12 cellular contexts compared by ENCODE assay signal in the genomic region with DNA sequence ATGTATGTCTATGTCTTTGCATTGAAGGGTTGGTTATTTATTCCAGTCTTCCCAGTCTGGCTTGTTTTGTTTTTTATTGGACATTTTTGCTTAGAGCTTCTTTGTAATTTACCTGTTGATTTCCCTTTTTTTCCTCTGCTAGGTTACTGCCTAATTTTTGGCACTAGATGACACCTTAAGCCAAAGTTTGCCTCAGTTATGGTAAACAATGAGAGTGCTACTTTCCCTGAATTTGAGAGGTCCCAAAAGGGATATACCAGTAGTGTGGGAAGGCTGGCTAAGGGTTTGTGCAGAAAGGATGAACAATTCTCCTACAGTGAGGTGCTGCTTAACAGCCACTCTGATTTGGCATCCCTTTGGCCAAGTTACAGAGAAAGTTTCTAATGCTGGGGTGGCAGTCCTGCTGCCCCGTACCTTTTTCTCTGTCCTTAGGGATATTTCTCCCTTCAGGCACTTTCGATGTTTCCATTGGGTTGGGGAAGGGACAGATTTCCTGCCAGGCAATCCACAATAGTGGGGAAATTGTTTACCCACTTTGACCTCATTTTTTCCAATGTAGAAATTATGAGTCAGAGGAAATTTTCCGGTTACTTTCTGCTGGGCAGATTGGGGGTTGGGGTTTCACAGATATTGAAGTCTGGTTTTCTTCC.
DNase-seq lines count a peak whose midpoint lies in the region; ATAC-seq and TF ChIP-seq lines count a peak whose summit lies in the region.
"Had no signal": no experiment of that assay in that cellular context is flagged by ENCODE, and none has a peak within 500 bp of the region (broad histone marks: within the 10 kb centered on the region; RNA-seq: fewer than 3 reads in every experiment).

No MANE protein-coding gene starts in this region.

- H3K9me3 ChIP-seq in GM23248 (ENCODE audit: low read depth): no peaks in the 10 kb centered on the region
- peaks cover 31% of the 10 kb centered on the region for H3K9me3 ChIP-seq in left ventricle myocardium inferior (replicated peaks)

- no peaks in the 10 kb centered on the region for H3K27me3 ChIP-seq in GM23248 (replicated peaks; ENCODE audit: insufficient read depth)
- no peaks in the 10 kb centered on the region for H3K27me3 ChIP-seq in left ventricle myocardium inferior (ENCODE audit: low read depth)

- no peaks in the 10 kb centered on the region for H3K9me2 ChIP-seq in GM23248 (ENCODE audit: insufficient read depth)

- H3K36me3 ChIP-seq in GM23248 (ENCODE audit: low read depth) (no peaks in the 10 kb centered on the region), left ventricle myocardium inferior (no peaks in the 10 kb centered on the region)

- H3F3A ChIP-seq in GM23248 (ENCODE audit: insufficient read depth): peaks cover 11% of the 10 kb centered on the region; the same call in 1 of the 2 replicates

- no peak for ATAC-seq in HG02759 (IDR thresholded peaks at IDR 0.05; ENCODE audit: unreplicated experiment)

- intact Hi-C loops in left ventricle myocardium inferior (cut with micrococcal nuclease): no loop called here

- in situ Hi-C loops in GM23248 (cut with MboI): no loop called here

- 0 out of 2 replicates have a peak overlapping the region, but pooled peaks have one; percentile 2 for H3K4me3 ChIP-seq in GM23248
- no peak overlapping the region for H3K4me3 ChIP-seq in left ventricle myocardium inferior

- peak overlapping the region; percentile 12; the same call in 1 of the 2 replicates for H3K9ac ChIP-seq in GM23248

- H3K27ac ChIP-seq in GM23248 (peak overlapping the region; percentile 54), left ventricle myocardium inferior (replicated peaks) (no peak overlapping the region)

- peak; percentile 79 for DNase-seq in GM23248
- peak; percentile 90 for DNase-seq in amniotic epithelial cell (ENCODE audit: low read depth)
- peak; percentile 66 for DNase-seq in foreskin melanocyte
- DNase-seq in stromal cell of bone marrow (ENCODE audit: low read depth): peak; percentile 72
- no peak for DNase-seq in NCI-H748 (lab: John Stamatoyannopoulos, UW; ENCODE audit: unreplicated experiment)
- DNase-seq in left ventricle myocardium inferior: no peak
- no peak for DNase-seq in NCI-H146 treated with DMSO at 0.1 percent for 48 hours (lab: John Stamatoyannopoulos, UW; ENCODE audit: unreplicated experiment)
- DNase-seq: activated B cell treated with CpG ODN at 0.5 μM for 24 hours; DMS79; stimulated activated CD4-positive, alpha-beta T cell treated with anti-CD3 and anti-CD28 coated beads, Interleukin-2, amount 100 ng/mL, for 24 hours; substantia nigra had no signal

- H4K20me1 ChIP-seq in GM23248 (ENCODE audit: insufficient read depth): no peaks in the 10 kb centered on the region

- peak overlapping the region; percentile 69 for H3K4me2 ChIP-seq in GM23248 (ENCODE audit: unreplicated experiment)

- H3K79me2 ChIP-seq in GM23248 (ENCODE audit: insufficient read depth): peaks cover 26% of the 10 kb centered on the region; the same call in 1 of the 2 replicates

- TF ChIP-seq CTCF in left ventricle myocardium inferior (IDR thresholded peaks at IDR 0.05; ENCODE audit: borderline replicate concordance): no peak

- H2AFZ ChIP-seq in GM23248: peak overlapping the region; percentile 30; the same call in 1 of the 2 replicates

- 39 to 41% methylated on average over 3 of the region's 3 CpGs for WGBS in GM23248 (ENCODE audit: low coverage in 1 of 2, low lambda C conversion rate in 2 of 2, missing lambda C conversion rate in 2 of 2), 2 experiments

- peaks cover 30% of the 10 kb centered on the region for H3K4me1 ChIP-seq in GM23248 (ENCODE audit: insufficient read depth)
- peaks cover 42% of the 10 kb centered on the region for H3K4me1 ChIP-seq in left ventricle myocardium inferior

Comparison
In these comparisons a context has a peak if more than half of its experiments do, and no peak if none do; other contexts are left out.
1. DNase-seq: peak in GM23248 (single experiment), amniotic epithelial cell (single experiment), foreskin melanocyte (single experiment) and stromal cell of bone marrow (single experiment); none in NCI-H748 (single experiment), left ventricle myocardium inferior (single experiment) and NCI-H146 treated with DMSO at 0.1 percent for 48 hours (single experiment).